In the genomic region with DNA sequence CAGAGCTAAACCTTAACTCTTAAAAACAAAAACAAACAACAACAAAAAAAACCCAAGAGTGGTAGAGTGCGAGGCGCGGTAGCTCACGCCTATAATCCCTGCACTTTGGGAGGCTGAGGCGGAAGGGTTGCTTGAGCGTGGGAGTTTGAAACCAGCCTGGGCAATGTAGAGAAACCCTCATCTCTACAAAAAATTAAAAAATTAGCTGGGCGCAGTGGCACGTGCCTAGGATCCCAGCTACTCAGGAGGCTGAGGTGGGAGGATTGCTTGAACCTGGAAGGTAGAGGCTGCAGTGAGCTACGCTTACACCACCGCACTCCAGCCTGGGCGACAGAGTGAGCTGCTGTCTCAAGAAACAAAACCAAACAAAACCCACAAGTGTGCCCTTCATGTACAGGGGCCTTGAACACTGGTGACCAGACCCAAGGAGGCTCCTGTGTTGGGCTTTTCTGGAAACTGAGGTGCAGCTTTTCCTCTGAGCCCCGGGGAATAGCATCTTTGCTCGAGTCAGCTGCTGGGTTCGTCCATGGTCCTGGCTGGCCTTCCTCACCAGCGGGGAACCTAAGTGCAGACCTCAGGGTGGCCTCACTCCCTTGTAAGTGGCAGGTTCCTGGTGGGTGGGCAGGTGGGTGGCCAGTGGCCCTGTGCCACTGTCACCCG, we compare ENCODE assay signal across 16 cellular contexts. TPM values are rescaled to one million over a fixed set of nuclear protein-coding genes. Genes with fewer than 3 reads are reported as not detected.
A peak's percentile ranks its signal among the peaks of the same experiment; 100 is the strongest.
DNase-seq lines count a peak whose midpoint lies in the region; ATAC-seq and TF ChIP-seq lines count a peak whose summit lies in the region.
"Had no signal": no experiment of that assay in that cellular context is flagged by ENCODE, and none has a peak within 500 bp of the region (broad histone marks: within the 10 kb centered on the region; RNA-seq: fewer than 3 reads in every experiment).

No MANE protein-coding gene starts in this region.

- no peaks in the 10 kb centered on the region for H3K4me1 Mint-ChIP-seq in activated naive CD8-positive, alpha-beta T cell (ENCODE audit: low read depth)
- H3K4me1 Mint-ChIP-seq in activated naive CD8-positive, alpha-beta T cell treated with anti-CD3 and anti-CD28 coated beads for 36 hours = no peaks in the 10 kb centered on the region

- H3K4me3 Mint-ChIP-seq in activated naive CD8-positive, alpha-beta T cell = no peak overlapping the region
- no peak overlapping the region for H3K4me3 Mint-ChIP-seq in activated naive CD8-positive, alpha-beta T cell treated with anti-CD3 and anti-CD28 coated beads for 36 hours

- no peaks in the 10 kb centered on the region for H3K27me3 ChIP-seq in right cardiac atrium (ENCODE audit: control insufficient read depth, insufficient read depth)
- no peaks in the 10 kb centered on the region for H3K27me3 ChIP-seq in thyroid gland
- H3K27me3 ChIP-seq in hepatocyte = no peaks in the 10 kb centered on the region
- H3K27me3 ChIP-seq: gastrocnemius medialis, vagina had no signal

- H3K27ac Mint-ChIP-seq in activated naive CD8-positive, alpha-beta T cell = peak overlapping the region; percentile 50
- no peak overlapping the region for H3K27ac Mint-ChIP-seq in activated naive CD8-positive, alpha-beta T cell treated with anti-CD3 and anti-CD28 coated beads for 36 hours

- no peaks in the 10 kb centered on the region for H4K20me1 ChIP-seq in hepatocyte (ENCODE audit: insufficient read depth, poor library complexity, severe bottlenecking)

- H3K4me2 ChIP-seq in hepatocyte = no peak overlapping the region

- peak overlapping the region; percentile 38 for H3K27ac ChIP-seq in RWPE1
- H3K27ac ChIP-seq in right cardiac atrium (ENCODE audit: low read length) = no peak overlapping the region
- no peak overlapping the region for H3K27ac ChIP-seq in thyroid gland
- no peak overlapping the region for H3K27ac ChIP-seq in hepatocyte
- H3K27ac ChIP-seq: gastrocnemius medialis, vagina had no signal

- DNase-seq in activated naive CD8-positive, alpha-beta T cell treated with anti-CD3 and anti-CD28 coated beads for 36 hours = no peak
- DNase-seq in RWPE1 (ENCODE audit: low spot score) = no peak
- peak in 2 of 3 donors; percentile 4 to 16 for DNase-seq in right cardiac atrium
- peak; percentile 0 to 1 for DNase-seq in thyroid gland
- DNase-seq in hepatocyte (ENCODE audit: low spot score) = no peak
- DNase-seq: ACHN; C1 segment of cervical spinal cord; cerebellar nuclear complex; effector CD4-positive, alpha-beta T cell; stimulated activated CD8-positive, alpha-beta memory T cell treated with anti-CD3 and anti-CD28 coated beads, Interleukin-4, amount 100 ng/mL, for 48 hours had no signal

- TF ChIP-seq POLR2A in thyroid gland (IDR thresholded peaks at IDR 0.05) = no peak

- no peaks in the 10 kb centered on the region for H3K27me3 Mint-ChIP-seq in activated naive CD8-positive, alpha-beta T cell
- H3K27me3 Mint-ChIP-seq in activated naive CD8-positive, alpha-beta T cell treated with anti-CD3 and anti-CD28 coated beads for 36 hours = no peaks in the 10 kb centered on the region

- H3K4me1 ChIP-seq in right cardiac atrium (ENCODE audit: control insufficient read depth, insufficient read depth, low read length) = no peaks in the 10 kb centered on the region
- no peaks in the 10 kb centered on the region for H3K4me1 ChIP-seq in thyroid gland
- H3K4me1 ChIP-seq in hepatocyte (ENCODE audit: insufficient read depth) = no peaks in the 10 kb centered on the region
- H3K4me1 ChIP-seq: gastrocnemius medialis, vagina had no signal

- TF ChIP-seq CTCF in RWPE1 (conservative IDR thresholded peaks at IDR 0.05; ENCODE audit: low read depth) = no peak
- no peak for TF ChIP-seq CTCF in thyroid gland (IDR thresholded peaks at IDR 0.05)
- TF ChIP-seq CTCF in hepatocyte (IDR thresholded peaks at IDR 0.05; ENCODE audit: poor library complexity) = no peak

- H3K9me3 ChIP-seq in right cardiac atrium (ENCODE audit: control insufficient read depth, low read length) (no peaks in the 10 kb centered on the region), thyroid gland (no peaks in the 10 kb centered on the region), hepatocyte (ENCODE audit: low read depth) (no peaks in the 10 kb centered on the region)
- H3K9me3 ChIP-seq: gastrocnemius medialis, vagina had no signal

- peaks cover 4% of the 10 kb centered on the region for H3K36me3 Mint-ChIP-seq in activated naive CD8-positive, alpha-beta T cell
- no peaks in the 10 kb centered on the region for H3K36me3 Mint-ChIP-seq in activated naive CD8-positive, alpha-beta T cell treated with anti-CD3 and anti-CD28 coated beads for 36 hours

- 94% methylated on average over 16 of the region's 16 CpGs for WGBS in right cardiac atrium
- WGBS in thyroid gland, 2 donors = 94 to 98% methylated on average over 11 to 12 of the region's 16 CpGs
- WGBS in hepatocyte (ENCODE audit: low lambda C conversion rate, missing lambda C conversion rate) = 95% methylated on average over 16 of the region's 16 CpGs

- no peak overlapping the region for H2AFZ ChIP-seq in hepatocyte

- H3K9me2 ChIP-seq in hepatocyte (replicated peaks; ENCODE audit: insufficient read depth) = no peaks in the 10 kb centered on the region

- H3K79me2 ChIP-seq in hepatocyte = no peaks in the 10 kb centered on the region

- no peak overlapping the region for H3K4me3 ChIP-seq in right cardiac atrium (ENCODE audit: low read length)
- no peak overlapping the region for H3K4me3 ChIP-seq in thyroid gland (replicated peaks in 1 of 3)
- no peak overlapping the region for H3K4me3 ChIP-seq in hepatocyte
- H3K4me3 ChIP-seq: gastrocnemius medialis, vagina had no signal

- intact Hi-C loops in right cardiac atrium (cut with DNase I) (no loop called here), thyroid gland (cut with DNase I) (no loop called here)

- CTCF ChIA-PET in RWPE1 (lab: Yijun Ruan, JAX) = interaction anchor here (0.5 to 0.8 kb wide), 4 partner anchors 8 to 138 kb away, joined by 3 to 4 read pairs (median 3); no protein-coding TSS in a partner anchor

- no peak for ATAC-seq in right cardiac atrium
- no peak for ATAC-seq in GM21447 (IDR thresholded peaks at IDR 0.05; ENCODE audit: unreplicated experiment)
- no peak for ATAC-seq in HG02571 (IDR thresholded peaks at IDR 0.05; ENCODE audit: unreplicated experiment)
- ATAC-seq: gastrocnemius medialis, HCT116 had no signal

- H3K9me3 Mint-ChIP-seq in activated naive CD8-positive, alpha-beta T cell (ENCODE audit: low read depth) = no peaks in the 10 kb centered on the region
- H3K9me3 Mint-ChIP-seq in activated naive CD8-positive, alpha-beta T cell treated with anti-CD3 and anti-CD28 coated beads for 36 hours = no peaks in the 10 kb centered on the region

- peaks cover 50 to 64% of the 10 kb centered on the region in 2 donors for H3K36me3 ChIP-seq in thyroid gland
- no peaks in the 10 kb centered on the region for H3K36me3 ChIP-seq in hepatocyte (replicated peaks; ENCODE audit: insufficient read depth, low read depth)

- POLR2A ChIA-PET in RWPE1 (lab: Yijun Ruan, JAX; ENCODE audit: low non-redundant PET) = no interaction called here

RNA-seq across cellular contexts. Expression of a gene that starts 39.9 kb away (rescaled TPM):
- 10 to 100 TPM; 30.3 to 31.0 TPM for total RNA-seq in activated naive CD8-positive, alpha-beta T cell treated with anti-CD3 and anti-CD28 coated beads for 36 hours
- 100 to 1,000 TPM; 154 to 219 (median 194) TPM for total RNA-seq in right cardiac atrium
- polyA plus RNA-seq in right cardiac atrium = 136 TPM
- 100 to 1,000 TPM in 1 of 4 donors, 10 to 100 TPM in 3; 83.2 to 141 (median 94.6) TPM for total RNA-seq in thyroid gland
- 52.0 and 61.1 TPM in 2 replicates for total RNA-seq in hepatocyte
- polyA plus RNA-seq in hepatocyte = 35.0 and 45.3 TPM in 2 replicates

Comparison
In these comparisons a context has a peak if more than half of its experiments do, and no peak if none do; other contexts are left out.
1. DNase-seq: peak in right cardiac atrium (2 of 3) and thyroid gland (2 of 2); none in activated naive CD8-positive, alpha-beta T cell treated with anti-CD3 and anti-CD28 coated beads for 36 hours (single experiment), RWPE1 (single experiment) and hepatocyte (single experiment).